Comparison of ENCODE assay signal across 1 cellular context in genomic region chr6:139778688-139779087, GRCh38.
TF ChIP-seq lines count a peak whose summit lies in the region.

No MANE protein-coding gene starts in this region.

TF ChIP-seq in K562, 482 proteins besides CTCF, POLR2A, EP300 and RAD21 (continued from another document):
- TF ChIP-seq, protein P1, sequence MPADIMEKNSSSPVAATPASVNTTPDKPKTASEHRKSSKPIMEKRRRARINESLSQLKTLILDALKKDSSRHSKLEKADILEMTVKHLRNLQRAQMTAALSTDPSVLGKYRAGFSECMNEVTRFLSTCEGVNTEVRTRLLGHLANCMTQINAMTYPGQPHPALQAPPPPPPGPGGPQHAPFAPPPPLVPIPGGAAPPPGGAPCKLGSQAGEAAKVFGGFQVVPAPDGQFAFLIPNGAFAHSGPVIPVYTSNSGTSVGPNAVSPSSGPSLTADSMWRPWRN (IDR thresholded peaks at IDR 0.05; ENCODE audit: low read depth) = no peak
- TF ChIP-seq CAMTA2 (CRISPR knock-in tag; conservative IDR thresholded peaks at IDR 0.05) (no peak), CUX1 (CRISPR knock-in tag; IDR thresholded peaks at IDR 0.05) (no peak), PPARD (CRISPR knock-in tag; IDR thresholded peaks at IDR 0.05) (no peak), POU5F1 (IDR thresholded peaks at IDR 0.05; ENCODE audit: borderline replicate concordance, low read depth, low read length, partially characterized antibody) (no peak), YBX1 (IDR thresholded peaks at IDR 0.05) (no peak), PREB (CRISPR knock-in tag; IDR thresholded peaks at IDR 0.05) (no peak), HDAC8 (tag; IDR thresholded peaks at IDR 0.05) (no peak), KLF10 (CRISPR knock-in tag; IDR thresholded peaks at IDR 0.05) (no peak)
- TF ChIP-seq, protein P2, sequence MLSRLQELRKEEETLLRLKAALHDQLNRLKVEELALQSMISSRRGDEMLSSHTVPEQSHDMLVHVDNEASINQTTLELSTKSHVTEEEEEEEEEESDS (CRISPR knock-in tag; IDR thresholded peaks at IDR 0.05) = no peak
